In genomic region chr16:57300387-57301125, GRCh38 we compare ENCODE assay signal across 8 cellular contexts. TPM values are rescaled to one million over a fixed set of nuclear protein-coding genes. Genes with fewer than 3 reads are reported as not detected.
DNase-seq lines count a peak whose midpoint lies in the region; ATAC-seq and TF ChIP-seq lines count a peak whose summit lies in the region.

No MANE protein-coding gene starts in this region.

- ATAC-seq in CD4-positive, alpha-beta T cell (ENCODE audit: poor library complexity) = peak; percentile 91
- ATAC-seq in GM19455 (IDR thresholded peaks at IDR 0.05; ENCODE audit: unreplicated experiment) = peak; percentile 85
- ATAC-seq in HG03575 (IDR thresholded peaks at IDR 0.05; ENCODE audit: extremely low read depth, insufficient number of reproducible peaks, low FRiP score, unreplicated experiment) = peak; percentile 43

- TF ChIP-seq RAD21 in liver (IDR thresholded peaks at IDR 0.05) = peak; percentile 99 to 100

- H3K27me3 Mint-ChIP-seq in CD4-positive, alpha-beta T cell = no peaks in the 10 kb centered on the region

- peak overlapping the region; percentile 69 to 78 for H3K4me3 ChIP-seq in duodenal mucosa (ENCODE audit: low read depth in 1 of 2, low read length in 2 of 2)
- H3K4me3 ChIP-seq in liver (ENCODE audit: low read depth in 1 of 3, low read length in 3 of 3) = no peak overlapping the region

- H3K4me1 ChIP-seq in duodenal mucosa (ENCODE audit: control insufficient read depth in 1 of 2, insufficient read depth in 2 of 2, low read length in 2 of 2) = peaks cover 29% of the 10 kb centered on the region in 2 donors
- peaks cover 6 to 46% (median 31%) of the 10 kb centered on the region in 4 donors for H3K4me1 ChIP-seq in liver (ENCODE audit: control insufficient read depth in 4 of 4, insufficient read depth in 4 of 4, low read length in 3 of 4)

- H3K4me1 Mint-ChIP-seq in CD4-positive, alpha-beta T cell (ENCODE audit: low read depth) = peaks cover 16% of the 10 kb centered on the region

- peak; percentile 88 for TF ChIP-seq CTCF in CD4-positive, alpha-beta T cell (IDR thresholded peaks at IDR 0.05)
- peak; percentile 99 for TF ChIP-seq CTCF in liver (IDR thresholded peaks at IDR 0.05; ENCODE audit: low read depth, low read length, missing input control)

- intact Hi-C loops in CD4-positive, alpha-beta T cell (cut with DNase I, micrococcal nuclease) = loop anchor here (1.0 to 5.0 kb wide), 10 partner anchors 16 to 432 kb away; partner anchors contain the start of genes ARL2BP (in 1 of the 2), PLLP (in 1 of the 2), POLR2C (in 1 of the 2) and PSME3IP1 (in 1 of the 2)

- CTCF ChIA-PET in CD4-positive, alpha-beta T cell (lab: Charles Lee) = interaction anchor here (0.7 to 4.5 kb wide), 16 partner anchors 9 to 237 kb away, joined by 3 to 72 read pairs (median 5); partner anchors contain the start of genes ARL2BP, CCDC102A, CIAPIN1 and COQ9

- WGBS in liver = 6% methylated on average over 36 of the region's 36 CpGs

- H3K27ac Mint-ChIP-seq in CD4-positive, alpha-beta T cell = no peak overlapping the region

- peak; percentile 97 to 100 (median 99) for DNase-seq in CD4-positive, alpha-beta T cell
- peak; percentile 98 for DNase-seq in NCI-H774 (lab: John Stamatoyannopoulos, UW)
- DNase-seq in activated CD4-positive, alpha-beta T cell treated with anti-CD3 and anti-CD28 coated beads, Interleukin-2, amount 50 U/mL, for 48 hours = peak; percentile 98
- peak; percentile 99 to 100 for DNase-seq in stimulated activated CD4-positive, alpha-beta T cell treated with anti-CD3 and anti-CD28 coated beads, Interleukin-2, amount 100 ng/mL, for 48 hours

- POLR2A ChIA-PET in CD4-positive, alpha-beta T cell (lab: Charles Lee) = interaction anchor here (1.2 to 2.8 kb wide), 13 partner anchors 11 to 435 kb away, joined by 3 to 31 read pairs (median 7); partner anchors contain the start of genes ARL2BP, CIAPIN1, COQ9 and KATNB1

- H3K4me3 Mint-ChIP-seq in CD4-positive, alpha-beta T cell = no peak overlapping the region

- H3K9me3 Mint-ChIP-seq in CD4-positive, alpha-beta T cell = no peaks in the 10 kb centered on the region

- peak overlapping the region; percentile 64 to 69 for H3K9ac ChIP-seq in duodenal mucosa (ENCODE audit: low read depth in 1 of 2, low read length in 2 of 2)
- H3K9ac ChIP-seq in liver (ENCODE audit: low read depth in 1 of 2, low read length in 2 of 2) = no peak overlapping the region

- H3K9me3 ChIP-seq in CD4-positive, alpha-beta T cell (ENCODE audit: control insufficient read depth, low read length) = no peaks in the 10 kb centered on the region
- H3K9me3 ChIP-seq in duodenal mucosa (ENCODE audit: control insufficient read depth in 1 of 2, low read length in 2 of 2) (no peaks in the 10 kb centered on the region), liver (ENCODE audit: control insufficient read depth in 4 of 4, low read length in 3 of 4) (no peaks in the 10 kb centered on the region)

- no peaks in the 10 kb centered on the region for H3K27me3 ChIP-seq in CD4-positive, alpha-beta T cell (ENCODE audit: control insufficient read depth, insufficient read depth, low read length)
- H3K27me3 ChIP-seq in duodenal mucosa (ENCODE audit: control insufficient read depth in 1 of 2, insufficient read depth in 2 of 2, low read length in 2 of 2) = no peaks in the 10 kb centered on the region
- no peaks in the 10 kb centered on the region for H3K27me3 ChIP-seq in liver (ENCODE audit: control insufficient read depth in 4 of 4, insufficient read depth in 4 of 4, low read length in 3 of 4)

- no peaks in the 10 kb centered on the region for H3K36me3 Mint-ChIP-seq in CD4-positive, alpha-beta T cell (ENCODE audit: low read depth)

- peak overlapping the region; percentile 79 for H3K27ac ChIP-seq in CD4-positive, alpha-beta T cell (ENCODE audit: low read depth, low read length)
- H3K27ac ChIP-seq in duodenal mucosa (ENCODE audit: low read depth, low read length) = peak overlapping the region; percentile 73
- H3K27ac ChIP-seq in liver (ENCODE audit: low read depth in 1 of 2, low read length in 2 of 2) = peak overlapping the region; percentile 63 to 72

- H3K36me3 ChIP-seq in duodenal mucosa (ENCODE audit: control insufficient read depth in 1 of 2, insufficient read depth in 2 of 2, low read length in 2 of 2) = no peaks in the 10 kb centered on the region
- no peaks in the 10 kb centered on the region for H3K36me3 ChIP-seq in liver (ENCODE audit: control insufficient read depth in 4 of 4, insufficient read depth in 3 of 4, low read depth in 1 of 4, low read length in 3 of 4)

TF ChIP-seq in liver, 16 proteins besides CTCF, POLR2A, EP300 and RAD21:
- TF ChIP-seq GABPA (IDR thresholded peaks at IDR 0.05 in 1 of 2, conservative IDR thresholded peaks at IDR 0.05 in 1 of 2) (no peak), FOXA1 (IDR thresholded peaks at IDR 0.05) (peak; percentile 67), NR2F2 (IDR thresholded peaks at IDR 0.05) (peak; percentile 69), YY1 (IDR thresholded peaks at IDR 0.05) (peak; percentile 53), FOXA2 (IDR thresholded peaks at IDR 0.05) (peak; percentile 7), ATF3 (IDR thresholded peaks at IDR 0.05) (peak; percentile 100), RXRA (IDR thresholded peaks at IDR 0.05) (peak; percentile 79 to 84), MAX (IDR thresholded peaks at IDR 0.05) (peak; percentile 70), REST (IDR thresholded peaks at IDR 0.05) (no peak), EGR1 (IDR thresholded peaks at IDR 0.05; ENCODE audit: low read depth in 2 of 2) (no peak), HNF4G (IDR thresholded peaks at IDR 0.05) (peak; percentile 20), SP1 (IDR thresholded peaks at IDR 0.05) (peak; percentile 35), JUND (IDR thresholded peaks at IDR 0.05) (peak; percentile 15 to 62)
TF ChIP-seq in liver: peak in this region for 10.

RNA-seq across cellular contexts. Expression of gene PLLP, which starts 16.1 kb away (rescaled TPM):
- 1 to 10 TPM; 1.8 to 2.5 TPM for total RNA-seq in CD4-positive, alpha-beta T cell
- total RNA-seq in liver = 1 to 10 TPM; 1.4 to 2.7 TPM
- polyA plus RNA-seq in liver = 1 to 10 TPM; 2.6 to 5.2 TPM

RNA-seq across cellular contexts. Expression of gene ARL2BP, which starts 55.5 kb away (rescaled TPM):
- 10 to 100 TPM; 32.4 to 35.6 TPM for total RNA-seq in CD4-positive, alpha-beta T cell
- 10 to 100 TPM; 19.9 to 33.6 TPM for total RNA-seq in liver
- polyA plus RNA-seq in liver = 10 to 100 TPM; 13.4 to 18.4 TPM

RNA-seq across cellular contexts. Expression of gene CCL22, which starts 58.0 kb away (rescaled TPM):
- total RNA-seq in CD4-positive, alpha-beta T cell = not detected
- total RNA-seq in liver = under 1 TPM in 1 of 2 donors, not detected in 1; 0.09 TPM
- polyA plus RNA-seq in liver = under 1 TPM in 1 of 2 donors, not detected in 1; 0.02 TPM

Comparison
In these comparisons a context has a peak if more than half of its experiments do, and no peak if none do; other contexts are left out.
1. H3K4me3 ChIP-seq: peak in duodenal mucosa (2 of 2); none in liver (0 of 3).
2. H3K9ac ChIP-seq: peak in duodenal mucosa (2 of 2); none in liver (0 of 2).
3. Peak in every context shown above with its lines, with median percentiles within 50 percentile points of each other: ATAC-seq, DNase-seq and H3K27ac ChIP-seq.